Comparison of ENCODE assay signal across 20 cellular contexts in genomic region chr7:130369831-130370230, GRCh38. TPM values are rescaled to one million over a fixed set of nuclear protein-coding genes. Genes with fewer than 3 reads are reported as not detected.
DNase-seq lines count a peak whose midpoint lies in the region; ATAC-seq and TF ChIP-seq lines count a peak whose summit lies in the region.
"Had no signal": no experiment of that assay in that cellular context is flagged by ENCODE, and none has a peak within 500 bp of the region (broad histone marks: within the 10 kb centered on the region; RNA-seq: fewer than 3 reads in every experiment).

No MANE protein-coding gene starts in this region.

- peaks cover 80% of the 10 kb centered on the region for H3K4me1 ChIP-seq in ACC112 (ENCODE audit: control insufficient read depth, insufficient read depth, low read length, unreplicated experiment)

- DNase-seq in HL-60 (ENCODE audit: low read depth in 1 of 2, low spot score in 1 of 2) (no peak), nephron progenitor cell (no peak), NCI-H2029 treated with DMSO at 0.1 percent for 48 hours (lab: John Stamatoyannopoulos, UW) (no peak), occipital lobe (lab: John Stamatoyannopoulos, UW) (no peak), kidney glomerular epithelial cell (lab: John Stamatoyannopoulos, UW) (no peak)
- DNase-seq: activated naive CD4-positive, alpha-beta T cell treated with anti-CD3 and anti-CD28 coated beads, Interleukin-2, amount 10 ng/mL, durations not matched to agents 7 days and 5 days; hypothalamus; NCI-H1417 treated with DMSO at 0.1 percent for 48 hours; PC-3; small intestine; stimulated activated naive CD8-positive, alpha-beta T cell treated with anti-CD3 and anti-CD28 coated beads, Interleukin-15, amount 100 ng/mL, for 72 hours had no signal

- H3K79me2 ChIP-seq in ACC112 (ENCODE audit: control insufficient read depth, insufficient read depth, low read length, unreplicated experiment), result no peaks in the 10 kb centered on the region

- H3K9me3 Mint-ChIP-seq in brain, result peaks cover 3 to 8% (median 5%) of the 10 kb centered on the region in 5 experiments
- peaks cover 8% of the 10 kb centered on the region for H3K9me3 Mint-ChIP-seq in nephron progenitor cell
- H3K9me3 Mint-ChIP-seq: activated naive CD4-positive, alpha-beta T cell treated with anti-CD3 and anti-CD28 coated beads, Interleukin-2, amount 10 ng/mL, durations not matched to agents 7 days and 5 days had no signal

- H3K4me1 Mint-ChIP-seq in brain (peaks cover 88% of the 10 kb centered on the region), nephron progenitor cell (peaks cover 92% of the 10 kb centered on the region)

- no peak for ATAC-seq in HG03439 (IDR thresholded peaks at IDR 0.05; ENCODE audit: unreplicated experiment)
- ATAC-seq: PC-3, WTC11 had no signal

- no peaks in the 10 kb centered on the region for H3K36me3 ChIP-seq in ACC112 (ENCODE audit: insufficient read depth, low read length)
- H3K36me3 ChIP-seq: neutrophil had no signal

- no peaks in the 10 kb centered on the region for H3K27me3 Mint-ChIP-seq in brain
- H3K27me3 Mint-ChIP-seq in nephron progenitor cell (ENCODE audit: low read depth, poor library complexity), result no peaks in the 10 kb centered on the region
- H3K27me3 Mint-ChIP-seq: activated naive CD4-positive, alpha-beta T cell treated with anti-CD3 and anti-CD28 coated beads, Interleukin-2, amount 10 ng/mL, durations not matched to agents 7 days and 5 days; stimulated activated naive CD8-positive, alpha-beta T cell treated with anti-CD3 and anti-CD28 coated beads, Interleukin-15, amount 100 ng/mL, for 72 hours had no signal

- H3K36me3 Mint-ChIP-seq in brain (no peaks in the 10 kb centered on the region), nephron progenitor cell (ENCODE audit: low read depth) (peaks cover 5% of the 10 kb centered on the region)
- H3K36me3 Mint-ChIP-seq: activated naive CD4-positive, alpha-beta T cell treated with anti-CD3 and anti-CD28 coated beads, Interleukin-2, amount 10 ng/mL, durations not matched to agents 7 days and 5 days had no signal

- no peak overlapping the region for H3K4me3 ChIP-seq in ACC112 (ENCODE audit: low read depth, low read length)
- no peak overlapping the region for H3K4me3 ChIP-seq in HL-60 (replicated peaks; ENCODE audit: insufficient read depth, low read length)

- peak overlapping the region in 1 of 5 experiments; percentile 8 for H3K4me3 Mint-ChIP-seq in brain
- H3K4me3 Mint-ChIP-seq in nephron progenitor cell, result peak overlapping the region; percentile 23
- H3K4me3 Mint-ChIP-seq: activated naive CD4-positive, alpha-beta T cell treated with anti-CD3 and anti-CD28 coated beads, Interleukin-2, amount 10 ng/mL, durations not matched to agents 7 days and 5 days; WTC11 had no signal

- no peak for TF ChIP-seq CTCF in HL-60 (IDR thresholded peaks at IDR 0.05; ENCODE audit: insufficient read depth, low read length)
- TF ChIP-seq CTCF in brain (conservative IDR thresholded peaks at IDR 0.05), result no peak
- TF ChIP-seq CTCF in nephron progenitor cell (IDR thresholded peaks at IDR 0.05), result no peak

- H3K27ac Mint-ChIP-seq in brain (peak overlapping the region in 4 of 5 experiments; percentile 17 to 96 (median 92)), nephron progenitor cell (peak overlapping the region; percentile 96)
- H3K27ac Mint-ChIP-seq: activated naive CD4-positive, alpha-beta T cell treated with anti-CD3 and anti-CD28 coated beads, Interleukin-2, amount 10 ng/mL, durations not matched to agents 7 days and 5 days; WTC11 had no signal

- H2AFZ ChIP-seq in ACC112 (ENCODE audit: low read length, unreplicated experiment), result no peak overlapping the region

- no peaks in the 10 kb centered on the region for H3K27me3 ChIP-seq in ACC112 (ENCODE audit: insufficient read depth, low read length)
- no peaks in the 10 kb centered on the region for H3K27me3 ChIP-seq in HL-60 (ENCODE audit: insufficient read depth, poor library complexity, severe bottlenecking)
- H3K27me3 ChIP-seq: neutrophil had no signal

- peak overlapping the region; percentile 62 for H3K27ac ChIP-seq in ACC112 (ENCODE audit: low read depth, low read length)
- H3K27ac ChIP-seq in HL-60 (replicated peaks), result peak overlapping the region; percentile 30
- H3K27ac ChIP-seq: neutrophil had no signal

RNA-seq across cellular contexts. Expression of gene CPA1, which starts 10.5 kb away (rescaled TPM):
- polyA plus RNA-seq in brain (ENCODE audit: insufficient read depth, low read depth, low replicate concordance), result not detected
- total RNA-seq in occipital lobe, result not detected
- total RNA-seq: cerebellum, epithelial cell of proximal tubule, H4, NCI-H460, PC-3 had no signal

RNA-seq across cellular contexts. Expression of gene CPA5, which starts 25.2 kb away (rescaled TPM):
- 2.3 TPM for polyA plus RNA-seq in brain (ENCODE audit: insufficient read depth, low read depth, low replicate concordance)
- not detected for total RNA-seq in occipital lobe
- total RNA-seq: cerebellum, H4, NCI-H460, PC-3, WTC11 had no signal
